27 cellular contexts compared by ENCODE assay signal in the genomic region with DNA sequence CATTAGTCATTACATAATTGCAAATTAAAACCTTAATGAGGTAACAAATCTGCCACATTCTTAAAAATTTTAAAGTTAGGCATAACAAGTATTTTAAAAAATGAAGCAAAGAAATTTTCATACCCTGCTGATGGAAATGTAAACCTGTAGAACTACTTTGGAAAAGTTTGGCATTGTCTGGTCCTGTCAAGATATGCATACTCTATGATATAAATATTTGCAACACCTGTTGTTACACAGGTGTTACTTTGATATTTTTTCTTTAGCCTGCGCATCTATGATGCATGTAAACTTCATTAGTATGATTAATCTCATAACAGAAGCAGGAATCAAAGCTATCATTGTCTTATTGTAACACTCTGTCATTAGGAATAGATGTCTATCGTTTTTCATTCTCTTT.
"Had no signal": no experiment of that assay in that cellular context is flagged by ENCODE, and none has a peak within 500 bp of the region (broad histone marks: within the 10 kb centered on the region; RNA-seq: fewer than 3 reads in every experiment).

No MANE protein-coding gene starts in this region.

- ATAC-seq: stimulated activated effector memory CD8-positive, alpha-beta T cell treated with anti-CD3 and anti-CD28 coated beads, Interleukin-12 subunit alpha, Interleukin-12 subunit beta, amount 100 ng/mL, for 72 hours; stimulated activated memory B cell treated with anti-CD40 and anti-IgM and Interleukin-4, amounts not matched to agents 10 μg/mL and 1 μg/mL and 100 μg/mL, for 72 hours; stimulated activated naive B cell treated with anti-CD40 and anti-IgM and Interleukin-4, amounts not matched to agents 10 μg/mL and 1 μg/mL and 100 μg/mL, for 72 hours; stimulated activated naive CD8-positive, alpha-beta T cell treated with anti-CD3 and anti-CD28 coated beads, Interleukin-15, amount 100 ng/mL, for 72 hours; stimulated activated naive CD8-positive, alpha-beta T cell treated with anti-CD3 and anti-CD28 coated beads, Interleukin-15, Interleukin-2, amounts not matched to agents 100 U/mL and 50 U/mL, for 24 hours; upper lobe of right lung had no signal

- DNase-seq: stimulated activated CD4-positive, alpha-beta T cell treated with anti-CD3 and anti-CD28 coated beads, Interleukin-2, amount 100 ng/mL, for 48 hours; stimulated activated CD4-positive, alpha-beta T cell treated with anti-CD3 and anti-CD28 coated beads, Interleukin-4, amount 100 ng/mL, for 1 hour; stimulated activated CD4-positive, alpha-beta T cell treated with anti-CD3 and anti-CD28 coated beads, Interleukin-4, amount 100 ng/mL, for 24 hours; stimulated activated CD4-positive, alpha-beta T cell treated with anti-CD3 and anti-CD28 coated beads, Interleukin-4, amount 100 ng/mL, for 4 hours; stimulated activated CD8-positive, alpha-beta memory T cell treated with anti-CD3 and anti-CD28 coated beads, Interleukin-4, amount 100 ng/mL, for 48 hours; stimulated activated naive B cell treated with anti-CD40 and anti-IgM and Interleukin-4, amounts not matched to agents 10 μg/mL and 1 μg/mL and 100 μg/mL, for 72 hours; stimulated activated naive CD4-positive, alpha-beta T cell; stimulated activated naive CD4-positive, alpha-beta T cell treated with Interleukin-2 at 50 U/mL for 16 hours; stimulated activated naive CD8-positive, alpha-beta T cell treated with anti-CD3 and anti-CD28 coated beads, Interleukin-15, amount 100 ng/mL, for 72 hours; stimulated activated naive CD8-positive, alpha-beta T cell treated with anti-CD3 and anti-CD28 coated beads, Interleukin-15, Interleukin-2, amounts not matched to agents 100 U/mL and 50 U/mL, for 24 hours; stomach; substantia nigra; testis; thyroid gland; tibial artery; transverse colon; trophoblast cell; upper lobe of left lung; upper lobe of right lung; uterus had no signal

- H3K9me3 ChIP-seq: suprapubic skin, testis, thoracic aorta, thyroid gland, tibial artery, tibial nerve, transverse colon, upper lobe of left lung, upper lobe of right lung, uterus, vagina had no signal

- H3K27me3 ChIP-seq: stomach, suprapubic skin, testis, thyroid gland, tibial artery, tibial nerve, transverse colon, upper lobe of left lung, upper lobe of right lung, uterus, vagina had no signal

- H3K36me3 ChIP-seq: stomach, suprapubic skin, thoracic aorta, thyroid gland, tibial artery, tibial nerve, transverse colon, upper lobe of left lung, upper lobe of right lung, uterus, vagina had no signal

- H3K4me1 ChIP-seq: stomach, suprapubic skin, testis, thyroid gland, tibial artery, tibial nerve, transverse colon, upper lobe of left lung, upper lobe of right lung, uterus, vagina had no signal

- H3K4me3 ChIP-seq: stomach, suprapubic skin, testis, thoracic aorta, thyroid gland, tibial artery, tibial nerve, transverse colon, upper lobe of left lung, upper lobe of right lung, uterus, vagina had no signal

- H3K27ac ChIP-seq: stomach, suprapubic skin, testis, thoracic aorta, thyroid gland, tibial artery, tibial nerve, transverse colon, upper lobe of left lung, upper lobe of right lung, uterus, vagina had no signal

- FAIRE-seq: urothelium cell line had no signal
